ENCODE assay signal across 8 cellular contexts in the genomic region with DNA sequence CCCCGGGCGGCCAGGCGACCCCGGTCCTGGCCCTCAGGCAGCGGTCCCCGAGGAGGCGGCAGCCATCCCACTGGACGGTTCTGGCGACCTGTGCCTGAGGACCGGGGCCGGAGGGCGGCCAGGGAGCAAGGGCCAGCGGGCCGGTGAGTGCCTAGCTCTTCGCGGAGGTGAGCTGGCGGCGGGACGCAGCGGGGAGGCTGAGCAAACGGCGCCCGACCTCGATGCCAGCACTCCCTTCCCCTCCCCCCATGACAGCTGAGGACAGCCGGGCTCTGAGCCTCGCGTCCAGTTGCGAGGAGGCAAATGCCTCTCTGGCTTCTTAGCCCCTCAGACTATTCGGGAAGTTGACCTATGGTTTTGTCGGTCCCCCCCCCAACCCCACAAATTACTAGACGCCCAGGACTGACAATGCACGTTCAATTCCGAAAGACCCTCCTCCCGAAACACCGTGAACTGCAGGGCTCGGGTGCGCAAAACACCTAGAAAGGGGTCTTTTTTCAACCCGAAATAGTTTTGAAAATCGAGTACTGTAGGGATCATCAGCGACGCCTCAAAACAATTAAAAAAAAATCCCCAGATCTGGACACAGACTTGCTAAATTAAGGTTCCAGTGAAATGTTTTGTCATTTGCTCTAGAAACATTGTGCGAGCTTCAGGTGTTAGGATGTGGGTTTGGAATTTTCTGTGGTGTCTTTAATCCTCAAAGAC. TPM values are rescaled to one million over a fixed set of nuclear protein-coding genes. Genes with fewer than 3 reads are reported as not detected.
DNase-seq lines count a peak whose midpoint lies in the region; ATAC-seq and TF ChIP-seq lines count a peak whose summit lies in the region.

No MANE protein-coding gene starts in this region.

- no peaks in the 10 kb centered on the region for H3K9me3 Mint-ChIP-seq in activated T-cell treated with anti-CD3 and anti-CD28 coated beads, Interleukin-2, amount 50 U/mL, for 72 hours
- H3K9me3 Mint-ChIP-seq in nephron = no peaks in the 10 kb centered on the region

- no peak overlapping the region for H3K27ac ChIP-seq in foreskin keratinocyte

- no peaks in the 10 kb centered on the region for H3K4me1 ChIP-seq in foreskin keratinocyte

- H3K4me3 Mint-ChIP-seq in activated T-cell treated with anti-CD3 and anti-CD28 coated beads, Interleukin-2, amount 50 U/mL, for 72 hours = peak overlapping the region; percentile 78 to 79
- H3K4me3 Mint-ChIP-seq in nephron = peak overlapping the region; percentile 46 to 75 (median 65)

- peak; percentile 52 for ATAC-seq in GM19324 (IDR thresholded peaks at IDR 0.05; ENCODE audit: low FRiP score, unreplicated experiment)
- ATAC-seq in HG03342 (IDR thresholded peaks at IDR 0.05; ENCODE audit: unreplicated experiment) = peak; percentile 35
- peak; percentile 50 to 55 for ATAC-seq in activated T-cell treated with anti-CD3 and anti-CD28 coated beads, Interleukin-2, amount 50 U/mL, for 72 hours (replicated peaks in 1 of 2)
- ATAC-seq in foreskin keratinocyte = peak; percentile 70

- H3K27ac Mint-ChIP-seq in activated T-cell treated with anti-CD3 and anti-CD28 coated beads, Interleukin-2, amount 50 U/mL, for 72 hours = peak overlapping the region; percentile 27
- no peak overlapping the region for H3K27ac Mint-ChIP-seq in nephron

- H3K27me3 ChIP-seq in foreskin keratinocyte = peaks cover 71% of the 10 kb centered on the region

- peaks cover 43% of the 10 kb centered on the region for H3K27me3 Mint-ChIP-seq in activated T-cell treated with anti-CD3 and anti-CD28 coated beads, Interleukin-2, amount 50 U/mL, for 72 hours (ENCODE audit: low read depth)
- H3K27me3 Mint-ChIP-seq in nephron (ENCODE audit: low read depth) = peaks cover 97% of the 10 kb centered on the region

- H3K36me3 Mint-ChIP-seq in activated T-cell treated with anti-CD3 and anti-CD28 coated beads, Interleukin-2, amount 50 U/mL, for 72 hours (ENCODE audit: insufficient read depth in 2 of 2) = peaks cover 0 to 6% of the 10 kb centered on the region in 2 donors
- no peaks in the 10 kb centered on the region for H3K36me3 Mint-ChIP-seq in nephron (ENCODE audit: low read depth)

- DNase-seq in COR-L47 (lab: John Stamatoyannopoulos, UW) (peak; percentile 94), NCI-H524 treated with DMSO at 0.1 percent for 48 hours (lab: John Stamatoyannopoulos, UW) (peak; percentile 47), foreskin keratinocyte (no peak), AML-193 (lab: John Stamatoyannopoulos, UW) (no peak)
- DNase-seq in activated T-cell treated with anti-CD3 and anti-CD28 coated beads, Interleukin-2, amount 50 U/mL, for 72 hours = peak; percentile 38 to 39

- no peak for TF ChIP-seq CTCF in foreskin keratinocyte (conservative IDR thresholded peaks at IDR 0.05)
- TF ChIP-seq CTCF in nephron (IDR thresholded peaks at IDR 0.05; ENCODE audit: unreplicated experiment in 3 of 3) = no peak

- H3K4me1 Mint-ChIP-seq in activated T-cell treated with anti-CD3 and anti-CD28 coated beads, Interleukin-2, amount 50 U/mL, for 72 hours (ENCODE audit: low read depth) = peaks cover 23% of the 10 kb centered on the region
- peaks cover 9% of the 10 kb centered on the region for H3K4me1 Mint-ChIP-seq in nephron

RNA-seq across cellular contexts. Expression of a gene that starts 8.3 kb away (rescaled TPM):
- total RNA-seq in activated T-cell treated with anti-CD3 and anti-CD28 coated beads, Interleukin-2, amount 50 U/mL, for 72 hours = 10 to 100 TPM; 11.2 to 13.7 TPM
- 2.6 and 3.3 TPM in 2 replicates for total RNA-seq in foreskin keratinocyte
- polyA plus RNA-seq in foreskin keratinocyte = 2.5 and 3.2 TPM in 2 replicates

RNA-seq across cellular contexts. Expression of a gene that starts 18.2 kb away (rescaled TPM):
- total RNA-seq in activated T-cell treated with anti-CD3 and anti-CD28 coated beads, Interleukin-2, amount 50 U/mL, for 72 hours = 10 to 100 TPM; 65.7 to 83.0 TPM
- total RNA-seq in foreskin keratinocyte = 67.1 and 68.7 TPM in 2 replicates
- polyA plus RNA-seq in foreskin keratinocyte = 45.4 and 53.3 TPM in 2 replicates

Comparison
In these comparisons a context has a peak if more than half of its experiments do, and no peak if none do; other contexts are left out.
1. DNase-seq: peak in COR-L47 (single experiment), NCI-H524 treated with DMSO at 0.1 percent for 48 hours (single experiment) and activated T-cell treated with anti-CD3 and anti-CD28 coated beads, Interleukin-2, amount 50 U/mL, for 72 hours (2 of 2); none in foreskin keratinocyte (0 of 2) and AML-193 (0 of 2).
2. Peak in every context shown above with its lines, with median percentiles within 50 percentile points of each other: ATAC-seq.